Comparison of ENCODE assay signal across 8 cellular contexts in the genomic region with DNA sequence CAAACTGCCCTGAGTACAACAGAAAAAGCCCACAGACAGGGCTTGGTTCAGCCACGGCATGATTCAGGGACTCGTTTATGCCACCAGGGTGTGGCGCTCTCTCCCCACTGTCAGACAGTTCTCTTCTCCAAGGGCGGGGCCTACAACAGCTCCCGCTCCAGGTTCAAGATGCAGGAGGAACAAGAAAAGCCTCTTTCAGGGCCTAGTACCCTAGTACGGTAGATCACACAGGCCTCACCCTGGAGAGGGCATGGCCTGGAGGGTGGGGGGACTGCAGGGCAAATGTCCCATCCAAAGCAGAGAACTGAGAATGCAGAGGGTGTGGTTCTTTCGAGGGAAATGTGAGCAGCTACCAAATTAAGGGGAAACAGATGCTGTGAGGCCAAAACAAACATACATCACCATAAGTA. TPM values are rescaled to one million over a fixed set of nuclear protein-coding genes. Genes with fewer than 3 reads are reported as not detected.
DNase-seq lines count a peak whose midpoint lies in the region; ATAC-seq and TF ChIP-seq lines count a peak whose summit lies in the region.

No MANE protein-coding gene starts in this region.

- H3K4me3 ChIP-seq in fibroblast of the aortic adventitia (ENCODE audit: low read depth, low read length), result no peak overlapping the region

- DNase-seq in SIG-M5 treated with dmso at 0.1 percent for 504 hours (lab: John Stamatoyannopoulos, UW; ENCODE audit: unreplicated experiment) (peak; percentile 60), SIG-M5 (lab: John Stamatoyannopoulos, UW) (no peak), NCI-H526 (lab: John Stamatoyannopoulos, UW) (peak; percentile 59 to 84), fibroblast of the aortic adventitia (ENCODE audit: low read depth) (peak; percentile 72), pons (ENCODE audit: low spot score) (peak; percentile 83), HuH-7.5 (ENCODE audit: low spot score) (no peak)
- DNase-seq in activated T-cell treated with anti-CD3 and anti-CD28 coated beads, Interleukin-2, amount 50 U/mL, for 48 hours, result peak; percentile 63

- ATAC-seq in GM21423 (IDR thresholded peaks at IDR 0.05; ENCODE audit: unreplicated experiment), result no peak

- TF ChIP-seq CTCF in fibroblast of the aortic adventitia (IDR thresholded peaks at IDR 0.05; ENCODE audit: insufficient read depth, low read length), result peak; percentile 72

RNA-seq across cellular contexts. Expression of gene MESD, which starts 12.0 kb away (rescaled TPM):
- 18.9 and 25.8 TPM in 2 replicates for total RNA-seq in fibroblast of the aortic adventitia (ENCODE audit: low replicate concordance)

RNA-seq across cellular contexts. Expression of gene TLNRD1, which starts 23.1 kb away (rescaled TPM):
- 9.3 and 10.5 TPM in 2 replicates for total RNA-seq in fibroblast of the aortic adventitia (ENCODE audit: low replicate concordance)

Comparison
In these comparisons a context has a peak if more than half of its experiments do, and no peak if none do; other contexts are left out.
1. DNase-seq: peak in SIG-M5 treated with dmso at 0.1 percent for 504 hours (single experiment), NCI-H526 (2 of 2), activated T-cell treated with anti-CD3 and anti-CD28 coated beads, Interleukin-2, amount 50 U/mL, for 48 hours (2 of 2), fibroblast of the aortic adventitia (single experiment) and pons (single experiment); none in SIG-M5 (single experiment) and HuH-7.5 (single experiment).